Comparison of ENCODE assay signal across 1 cellular context in the genomic region with DNA sequence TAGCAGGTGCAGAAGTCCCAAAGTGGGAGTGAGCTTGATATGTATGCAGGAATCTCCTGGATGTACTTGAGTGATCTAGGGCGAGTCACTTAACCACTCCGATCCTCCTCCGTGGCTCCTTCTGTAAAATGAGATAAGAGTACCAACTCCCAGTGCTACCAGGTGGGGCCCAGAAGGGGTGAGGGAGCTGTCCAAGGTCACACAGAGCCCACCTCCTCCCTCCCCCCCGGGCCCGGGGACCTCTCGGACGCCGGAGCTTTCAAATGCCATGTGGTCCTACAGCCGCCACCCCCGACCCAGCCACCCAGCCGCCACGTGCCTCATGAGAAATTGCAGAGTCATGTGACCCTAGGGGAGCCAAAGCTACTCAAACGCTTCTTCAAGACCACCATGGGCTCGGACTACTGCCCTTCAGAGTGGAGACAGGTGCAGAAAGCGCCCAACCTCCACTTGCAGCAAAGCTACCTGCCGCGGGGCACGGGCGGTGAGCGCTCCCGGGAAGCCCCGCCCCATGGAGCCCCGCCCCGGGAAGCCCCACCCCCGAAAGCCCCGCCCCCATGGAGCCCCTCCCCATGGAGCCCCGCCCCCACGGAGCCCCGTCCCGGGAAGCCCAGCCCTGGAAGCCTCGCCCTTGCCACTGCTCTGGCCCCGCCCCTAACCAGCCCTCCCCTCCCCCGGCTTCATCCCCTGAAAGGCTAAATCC.
TF ChIP-seq lines count a peak whose summit lies in the region.

No MANE protein-coding gene starts in this region.

TF ChIP-seq in K562, 482 proteins besides CTCF, POLR2A, EP300 and RAD21 (continued from another document and continues in another):
- TF ChIP-seq, protein P1, sequence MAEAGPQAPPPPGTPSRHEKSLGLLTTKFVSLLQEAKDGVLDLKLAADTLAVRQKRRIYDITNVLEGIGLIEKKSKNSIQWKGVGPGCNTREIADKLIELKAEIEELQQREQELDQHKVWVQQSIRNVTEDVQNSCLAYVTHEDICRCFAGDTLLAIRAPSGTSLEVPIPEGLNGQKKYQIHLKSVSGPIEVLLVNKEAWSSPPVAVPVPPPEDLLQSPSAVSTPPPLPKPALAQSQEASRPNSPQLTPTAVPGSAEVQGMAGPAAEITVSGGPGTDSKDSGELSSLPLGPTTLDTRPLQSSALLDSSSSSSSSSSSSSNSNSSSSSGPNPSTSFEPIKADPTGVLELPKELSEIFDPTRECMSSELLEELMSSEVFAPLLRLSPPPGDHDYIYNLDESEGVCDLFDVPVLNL (CRISPR knock-in tag; IDR thresholded peaks at IDR 0.05; ENCODE audit: low read depth): no peak
- TF ChIP-seq POLR2G (IDR thresholded peaks at IDR 0.05; ENCODE audit: low read depth, low read length) (peak; percentile 41; the same call in 1 of the 2 replicates), ESRRA (IDR thresholded peaks at IDR 0.05; ENCODE audit: borderline replicate concordance, low read depth) (0 out of 2 replicates have a peak, but pooled peaks have one; percentile 36), SMAD4 (CRISPR knock-in tag; conservative IDR thresholded peaks at IDR 0.05) (peak; percentile 31), KDM2B (CRISPR knock-in tag; IDR thresholded peaks at IDR 0.05) (0 out of 2 replicates have a peak, but pooled peaks have one; percentile 47), KDM1A (IDR thresholded peaks at IDR 0.05) (peak in 1 of 2 experiments; percentile 36; a peak in 1 of 4 replicates), CREB5 (CRISPR knock-in tag; IDR thresholded peaks at IDR 0.05) (no peak), MXD1 (CRISPR knock-in tag; IDR thresholded peaks at IDR 0.05; ENCODE audit: borderline replicate concordance, poor library complexity, severe bottlenecking) (peak; percentile 36), ATF7 (IDR thresholded peaks at IDR 0.05) (peak; percentile 11; the same call in 1 of the 2 replicates), SIN3A (IDR thresholded peaks at IDR 0.05; ENCODE audit: borderline replicate concordance in 2 of 2, control insufficient read depth in 1 of 2, low read depth in 2 of 2, low read length in 2 of 2) (peak; percentile 71 to 85; a peak in 2 of 4 replicates), GATA2 (CRISPR knock-in tag; IDR thresholded peaks at IDR 0.05) (peak; percentile 54; the same call in 1 of the 2 replicates), SP1 (CRISPR knock-in tag; IDR thresholded peaks at IDR 0.05) (0 out of 2 replicates have a peak, but pooled peaks have one; percentile 35), MYNN (IDR thresholded peaks at IDR 0.05) (peak; percentile 32; the same call in 1 of the 2 replicates), MYNN (CRISPR knock-in tag; IDR thresholded peaks at IDR 0.05) (no peak), CREM (IDR thresholded peaks at IDR 0.05; ENCODE audit: low read depth) (peak; percentile 18; the same call in 1 of the 2 replicates), MAFK (IDR thresholded peaks at IDR 0.05; ENCODE audit: low read length) (0 out of 2 replicates have a peak, but pooled peaks have one; percentile 3), EP400 (IDR thresholded peaks at IDR 0.05) (peak; percentile 88), CREBBP (IDR thresholded peaks at IDR 0.05; ENCODE audit: low read depth, low read length) (no peak), C11orf30 (IDR thresholded peaks at IDR 0.05; ENCODE audit: low read depth) (peak; percentile 83), L3MBTL2 (IDR thresholded peaks at IDR 0.05) (peak; percentile 88), TOE1 (IDR thresholded peaks at IDR 0.05; ENCODE audit: borderline replicate concordance) (peak; percentile 79), TOE1 (CRISPR knock-in tag; IDR thresholded peaks at IDR 0.05; ENCODE audit: borderline replicate concordance, low read depth) (no peak), ZNF766 (CRISPR knock-in tag; conservative IDR thresholded peaks at IDR 0.05) (0 out of 2 replicates have a peak, but pooled peaks have one; percentile 35), SUPT5H (IDR thresholded peaks at IDR 0.05) (peak; percentile 49; the same call in 1 of the 2 replicates), SMAD3 (CRISPR knock-in tag; conservative IDR thresholded peaks at IDR 0.05) (no peak), RBFOX2 (IDR thresholded peaks at IDR 0.05; ENCODE audit: low read depth, low read length) (peak; percentile 56; the same call in 1 of the 2 replicates), PRMT5 (CRISPR knock-in tag; IDR thresholded peaks at IDR 0.05) (no peak), ATF1 (CRISPR knock-in tag; IDR thresholded peaks at IDR 0.05) (no peak), ATF1 (tag; IDR thresholded peaks at IDR 0.05) (peak; percentile 15; the same call in 1 of the 2 replicates), PRDM10 (IDR thresholded peaks at IDR 0.05; ENCODE audit: partially characterized antibody) (peak; percentile 69), MAFG (tag; conservative IDR thresholded peaks at IDR 0.05) (peak; percentile 79), ZNF395 (CRISPR knock-in tag; IDR thresholded peaks at IDR 0.05) (no peak; the same call in none of the 2 replicates), NFE2 (IDR thresholded peaks at IDR 0.05; ENCODE audit: low read depth) (peak; percentile 87), TFAP4 (CRISPR knock-in tag; IDR thresholded peaks at IDR 0.05; ENCODE audit: borderline replicate concordance) (peak; percentile 52; the same call in 1 of the 2 replicates), NR4A1 (CRISPR knock-in tag; IDR thresholded peaks at IDR 0.05) (no peak), NR4A1 (tag; IDR thresholded peaks at IDR 0.05) (peak; percentile 45; the same call in 1 of the 2 replicates), FOXP1 (CRISPR knock-in tag; IDR thresholded peaks at IDR 0.05) (0 out of 2 replicates have a peak, but pooled peaks have one; percentile 25)
- TF ChIP-seq, protein P2, sequence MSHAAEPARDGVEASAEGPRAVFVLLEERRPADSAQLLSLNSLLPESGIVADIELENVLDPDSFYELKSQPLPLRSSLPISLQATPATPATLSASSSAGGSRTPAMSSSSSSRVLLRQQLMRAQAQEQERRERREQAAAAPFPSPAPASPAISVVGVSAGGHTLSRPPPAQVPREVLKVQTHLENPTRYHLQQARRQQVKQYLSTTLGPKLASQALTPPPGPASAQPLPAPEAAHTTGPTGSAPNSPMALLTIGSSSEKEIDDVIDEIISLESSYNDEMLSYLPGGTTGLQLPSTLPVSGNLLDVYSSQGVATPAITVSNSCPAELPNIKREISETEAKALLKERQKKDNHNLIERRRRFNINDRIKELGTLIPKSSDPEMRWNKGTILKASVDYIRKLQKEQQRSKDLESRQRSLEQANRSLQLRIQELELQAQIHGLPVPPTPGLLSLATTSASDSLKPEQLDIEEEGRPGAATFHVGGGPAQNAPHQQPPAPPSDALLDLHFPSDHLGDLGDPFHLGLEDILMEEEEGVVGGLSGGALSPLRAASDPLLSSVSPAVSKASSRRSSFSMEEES (CRISPR knock-in tag; IDR thresholded peaks at IDR 0.05): peak; percentile 92
- TF ChIP-seq, protein P3, sequence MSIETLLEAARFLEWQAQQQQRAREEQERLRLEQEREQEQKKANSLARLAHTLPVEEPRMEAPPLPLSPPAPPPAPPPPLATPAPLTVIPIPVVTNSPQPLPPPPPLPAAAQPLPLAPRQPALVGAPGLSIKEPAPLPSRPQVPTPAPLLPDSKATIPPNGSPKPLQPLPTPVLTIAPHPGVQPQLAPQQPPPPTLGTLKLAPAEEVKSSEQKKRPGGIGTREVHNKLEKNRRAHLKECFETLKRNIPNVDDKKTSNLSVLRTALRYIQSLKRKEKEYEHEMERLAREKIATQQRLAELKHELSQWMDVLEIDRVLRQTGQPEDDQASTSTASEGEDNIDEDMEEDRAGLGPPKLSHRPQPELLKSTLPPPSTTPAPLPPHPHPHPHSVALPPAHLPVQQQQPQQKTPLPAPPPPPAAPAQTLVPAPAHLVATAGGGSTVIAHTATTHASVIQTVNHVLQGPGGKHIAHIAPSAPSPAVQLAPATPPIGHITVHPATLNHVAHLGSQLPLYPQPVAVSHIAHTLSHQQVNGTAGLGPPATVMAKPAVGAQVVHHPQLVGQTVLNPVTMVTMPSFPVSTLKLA (conservative IDR thresholded peaks at IDR 0.05): peak; percentile 97 to 98
- TF ChIP-seq, protein P4, sequence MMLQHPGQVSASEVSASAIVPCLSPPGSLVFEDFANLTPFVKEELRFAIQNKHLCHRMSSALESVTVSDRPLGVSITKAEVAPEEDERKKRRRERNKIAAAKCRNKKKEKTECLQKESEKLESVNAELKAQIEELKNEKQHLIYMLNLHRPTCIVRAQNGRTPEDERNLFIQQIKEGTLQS (IDR thresholded peaks at IDR 0.05): 0 out of 2 replicates have a peak, but pooled peaks have one; percentile 11
- TF ChIP-seq, protein P4 (CRISPR knock-in tag; conservative IDR thresholded peaks at IDR 0.05): no peak
- TF ChIP-seq, protein P5, sequence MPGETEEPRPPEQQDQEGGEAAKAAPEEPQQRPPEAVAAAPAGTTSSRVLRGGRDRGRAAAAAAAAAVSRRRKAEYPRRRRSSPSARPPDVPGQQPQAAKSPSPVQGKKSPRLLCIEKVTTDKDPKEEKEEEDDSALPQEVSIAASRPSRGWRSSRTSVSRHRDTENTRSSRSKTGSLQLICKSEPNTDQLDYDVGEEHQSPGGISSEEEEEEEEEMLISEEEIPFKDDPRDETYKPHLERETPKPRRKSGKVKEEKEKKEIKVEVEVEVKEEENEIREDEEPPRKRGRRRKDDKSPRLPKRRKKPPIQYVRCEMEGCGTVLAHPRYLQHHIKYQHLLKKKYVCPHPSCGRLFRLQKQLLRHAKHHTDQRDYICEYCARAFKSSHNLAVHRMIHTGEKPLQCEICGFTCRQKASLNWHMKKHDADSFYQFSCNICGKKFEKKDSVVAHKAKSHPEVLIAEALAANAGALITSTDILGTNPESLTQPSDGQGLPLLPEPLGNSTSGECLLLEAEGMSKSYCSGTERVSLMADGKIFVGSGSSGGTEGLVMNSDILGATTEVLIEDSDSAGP (CRISPR knock-in tag; IDR thresholded peaks at IDR 0.05): no peak
